In genomic region chr10:78028438-78029293, GRCh38 we compare ENCODE assay signal across 8 cellular contexts. TPM values are rescaled to one million over a fixed set of nuclear protein-coding genes. Genes with fewer than 3 reads are reported as not detected.
DNase-seq lines count a peak whose midpoint lies in the region; ATAC-seq and TF ChIP-seq lines count a peak whose summit lies in the region.

No MANE protein-coding gene starts in this region.

- no peak for TF ChIP-seq POLR2A in uterus (IDR thresholded peaks at IDR 0.05)

- peak overlapping the region; percentile 98 for H3K4me3 ChIP-seq in CD8-positive, alpha-beta memory T cell (ENCODE audit: low read length)
- peak overlapping the region; percentile 96 for H3K4me3 ChIP-seq in H7 (ENCODE audit: insufficient read depth, low read depth, low read length)
- H3K4me3 ChIP-seq in SJCRH30: peak overlapping the region; percentile 87
- peak overlapping the region; percentile 94 to 99 for H3K4me3 ChIP-seq in duodenal mucosa (ENCODE audit: low read depth in 1 of 2, low read length in 2 of 2)
- peak overlapping the region; percentile 82 for H3K4me3 ChIP-seq in mesodermal cell (ENCODE audit: extremely low read depth, insufficient read depth, low read length, poor library complexity, severe bottlenecking)
- H3K4me3 ChIP-seq in uterus: peak overlapping the region; percentile 79 to 95

- WGBS in mesodermal cell (ENCODE audit: insufficient coverage in 2 of 2), 2 experiments: 47 to 48% methylated on average over 35 to 36 of the region's 36 CpGs

- peak overlapping the region; percentile 88 to 99 (median 96) for H3K27ac Mint-ChIP-seq in CD8-positive, alpha-beta memory T cell

- no peak for ATAC-seq in HG03457 (IDR thresholded peaks at IDR 0.05; ENCODE audit: unreplicated experiment)

- no peaks in the 10 kb centered on the region for H3K9me3 ChIP-seq in CD8-positive, alpha-beta memory T cell (ENCODE audit: low read length)
- H3K9me3 ChIP-seq in SJCRH30 (replicated peaks) (no peaks in the 10 kb centered on the region), duodenal mucosa (ENCODE audit: control insufficient read depth in 1 of 2, low read length in 2 of 2) (no peaks in the 10 kb centered on the region), mesodermal cell (ENCODE audit: control insufficient read depth, low read length) (no peaks in the 10 kb centered on the region), uterus (no peaks in the 10 kb centered on the region)

- H3K27ac ChIP-seq in CD8-positive, alpha-beta memory T cell (ENCODE audit: low read depth, low read length): peak overlapping the region; percentile 71
- H3K27ac ChIP-seq in SJCRH30 (peak overlapping the region; percentile 54), duodenal mucosa (ENCODE audit: low read depth, low read length) (no peak overlapping the region), mesodermal cell (ENCODE audit: low read depth, low read length, severe bottlenecking) (peak overlapping the region; percentile 7), uterus (peak overlapping the region; percentile 74 to 88)

- intact Hi-C loops in uterus (cut with DNase I; ENCODE audit: low total_unique reads): loop anchor here (5.0 kb wide), 1 partner anchor 181 kb away; no protein-coding TSS in a partner anchor

- POLR2A ChIA-PET in CD8-positive, alpha-beta memory T cell (lab: Charles Lee): no interaction called here

- H3K36me3 ChIP-seq in CD8-positive, alpha-beta memory T cell (ENCODE audit: insufficient read depth, low read length): peaks cover 25% of the 10 kb centered on the region
- H3K36me3 ChIP-seq in H7 (replicated peaks; ENCODE audit: control insufficient read depth, insufficient read depth, low read length) (peaks cover 24% of the 10 kb centered on the region), SJCRH30 (peaks cover 17% of the 10 kb centered on the region), duodenal mucosa (ENCODE audit: control insufficient read depth in 1 of 2, insufficient read depth in 2 of 2, low read length in 2 of 2) (peaks cover 6 to 29% of the 10 kb centered on the region in 2 donors), mesodermal cell (ENCODE audit: control insufficient read depth, insufficient read depth, low read length) (peaks cover 42% of the 10 kb centered on the region), uterus (no peaks in the 10 kb centered on the region)

- peaks cover 30 to 44% (median 40%) of the 10 kb centered on the region in 3 donors for H3K4me1 Mint-ChIP-seq in CD8-positive, alpha-beta memory T cell

- H3K4me1 ChIP-seq in CD8-positive, alpha-beta memory T cell (ENCODE audit: insufficient read depth, low read length): peaks cover 18% of the 10 kb centered on the region
- H3K4me1 ChIP-seq in SJCRH30 (no peaks in the 10 kb centered on the region), duodenal mucosa (ENCODE audit: control insufficient read depth in 1 of 2, insufficient read depth in 2 of 2, low read length in 2 of 2) (peaks cover 12 to 13% of the 10 kb centered on the region in 2 donors), mesodermal cell (ENCODE audit: control insufficient read depth, insufficient read depth, low read length, poor library complexity, severe bottlenecking) (peaks cover 2% of the 10 kb centered on the region), uterus (peaks cover 0 to 5% of the 10 kb centered on the region in 2 donors)

- CTCF ChIA-PET in CD8-positive, alpha-beta memory T cell (lab: Charles Lee): interaction anchor here (1.0 to 1.2 kb wide), 2 partner anchors 12 to 19 kb away, joined by 3 read pairs; no protein-coding TSS in a partner anchor

- peaks cover 14 to 44% (median 16%) of the 10 kb centered on the region in 3 donors for H3K36me3 Mint-ChIP-seq in CD8-positive, alpha-beta memory T cell

- no peak for TF ChIP-seq CTCF in uterus (IDR thresholded peaks at IDR 0.05)

- peak overlapping the region; percentile 84 to 96 for H3K9ac ChIP-seq in duodenal mucosa (ENCODE audit: low read depth in 1 of 2, low read length in 2 of 2)

- no peaks in the 10 kb centered on the region for H3K9me3 Mint-ChIP-seq in CD8-positive, alpha-beta memory T cell

- no peaks in the 10 kb centered on the region for H3K27me3 ChIP-seq in CD8-positive, alpha-beta memory T cell (ENCODE audit: insufficient read depth, low read length, poor library complexity, severe bottlenecking)
- H3K27me3 ChIP-seq in H7 (ENCODE audit: control insufficient read depth, insufficient read depth, low read length) (no peaks in the 10 kb centered on the region), SJCRH30 (no peaks in the 10 kb centered on the region), duodenal mucosa (ENCODE audit: control insufficient read depth in 1 of 2, insufficient read depth in 2 of 2, low read length in 2 of 2) (no peaks in the 10 kb centered on the region), uterus (no peaks in the 10 kb centered on the region)

- DNase-seq in CD8-positive, alpha-beta memory T cell: peak; percentile 22 to 64 (median 28)
- DNase-seq in H7 (no peak), SJCRH30 (peak in 1 of 2 experiments; percentile 26), uterus (no peak), germinal center (ENCODE audit: low spot score) (no peak)

- peaks cover 0 to 5% of the 10 kb centered on the region in 2 donors for H3K27me3 Mint-ChIP-seq in CD8-positive, alpha-beta memory T cell

- peak overlapping the region; percentile 94 to 100 (median 99) for H3K4me3 Mint-ChIP-seq in CD8-positive, alpha-beta memory T cell

RNA-seq across cellular contexts. Expression of gene POLR3A, which starts 0.6 kb away (rescaled TPM):
- 10 to 100 TPM; 26.0 to 27.2 TPM for total RNA-seq in CD8-positive, alpha-beta memory T cell
- polyA plus RNA-seq in CD8-positive, alpha-beta memory T cell: 10.2 TPM
- total RNA-seq in H7 (2014; rRNA removed; shearing (Covaris generic)): 12.3 and 14.3 TPM in 2 replicates
- total RNA-seq in SJCRH30 (2014; rRNA removed; shearing (Covaris generic)): 21.6 and 22.6 TPM in 2 replicates
- polyA plus RNA-seq in mesodermal cell (2013, experiment 1 of 2): 15.6 TPM
- 15.0 TPM for polyA plus RNA-seq in mesodermal cell (2013, experiment 2 of 2)
- 10 to 100 TPM in 2 of 4 donors, 1 to 10 TPM in 2; 10.0 to 19.4 (median 14.6) TPM for total RNA-seq in uterus

RNA-seq across cellular contexts. Expression of gene RPS24, which starts 5.0 kb away (rescaled TPM):
- 1,000 to 10,000 TPM; 1,808 to 1,994 TPM for total RNA-seq in CD8-positive, alpha-beta memory T cell
- polyA plus RNA-seq in CD8-positive, alpha-beta memory T cell: 996 TPM
- 1,301 and 1,944 TPM in 2 replicates for total RNA-seq in H7 (2014; rRNA removed; shearing (Covaris generic))
- 5,195 and 6,145 TPM in 2 replicates for total RNA-seq in SJCRH30 (2014; rRNA removed; shearing (Covaris generic))
- polyA plus RNA-seq in mesodermal cell (2013, experiment 1 of 2): 2,060 TPM
- polyA plus RNA-seq in mesodermal cell (2013, experiment 2 of 2): 2,251 TPM
- 1,000 to 10,000 TPM; 1,764 to 3,381 (median 2,593) TPM for total RNA-seq in uterus

Comparison
In these comparisons a context has a peak if more than half of its experiments do, and no peak if none do; other contexts are left out.
1. DNase-seq: peak in CD8-positive, alpha-beta memory T cell (5 of 5); none in H7 (single experiment), uterus (0 of 2) and germinal center (single experiment).
2. Peak in every context shown above with its lines, with median percentiles within 50 percentile points of each other: H3K4me3 ChIP-seq.